Comparison of ENCODE assay signal across 27 cellular contexts in genomic region chr18:64438178-64438577, GRCh38.
"Had no signal": no experiment of that assay in that cellular context is flagged by ENCODE, and none has a peak within 500 bp of the region (broad histone marks: within the 10 kb centered on the region; RNA-seq: fewer than 3 reads in every experiment).

No MANE protein-coding gene starts in this region.

- ATAC-seq: activated T-cell treated with anti-CD3 and anti-CD28 coated beads, Interleukin-2, amount 50 U/mL, for 4 hours; activated T-helper 17 cell treated with anti-CD3 and anti-CD28 coated beads, Interleukin-2, amount 50 U/mL, for 72 hours; effector memory CD8-positive, alpha-beta T cell; heart left ventricle; left colon; stimulated activated memory B cell treated with anti-CD40 and anti-IgM and Interleukin-4, amounts not matched to agents 10 μg/mL and 1 μg/mL and 100 μg/mL, for 72 hours; stimulated activated naive CD8-positive, alpha-beta T cell treated with anti-CD3 and anti-CD28 coated beads, Interleukin-15, amount 100 ng/mL, for 72 hours; WTC11 had no signal

- DNase-seq: activated CD4-positive, alpha-beta memory T cell treated with anti-CD3 and anti-CD28 coated beads, Interleukin-2, amount 10 ng/mL, durations not matched to agents 7 days and 5 days; activated CD4-positive, alpha-beta T cell treated with anti-CD3 and anti-CD28 coated beads for 1 hour; activated CD4-positive, alpha-beta T cell treated with anti-CD3 and anti-CD28 coated beads, Interleukin-2, amount 10 ng/mL, durations not matched to agents 7 days and 5 days; activated gamma-delta T cell treated with Interleukin-2 at 50 U/mL for 16 hours; activated naive CD4-positive, alpha-beta T cell treated with anti-CD3 and anti-CD28 coated beads, Interleukin-2, amount 50 U/mL, for 16 hours; activated T-cell treated with anti-CD3 and anti-CD28 coated beads, Interleukin-2, amount 50 U/mL, for 4 hours; amniotic stem cell; brain microvascular endothelial cell; dorsolateral prefrontal cortex; effector memory CD8-positive, alpha-beta T cell; heart left ventricle; hypothalamus; immature natural killer cell; kidney; left colon; mammary epithelial cell; ovary; retina; sigmoid colon; small intestine; stimulated activated CD4-positive, alpha-beta T cell treated with anti-CD3 and anti-CD28 coated beads, Interleukin-4, amount 100 ng/mL, for 24 hours; stimulated activated naive CD8-positive, alpha-beta T cell treated with anti-CD3 and anti-CD28 coated beads, Interleukin-15, amount 100 ng/mL, for 72 hours; substantia nigra; uterus had no signal
